ENCODE assay signal across 8 cellular contexts in the genomic region with DNA sequence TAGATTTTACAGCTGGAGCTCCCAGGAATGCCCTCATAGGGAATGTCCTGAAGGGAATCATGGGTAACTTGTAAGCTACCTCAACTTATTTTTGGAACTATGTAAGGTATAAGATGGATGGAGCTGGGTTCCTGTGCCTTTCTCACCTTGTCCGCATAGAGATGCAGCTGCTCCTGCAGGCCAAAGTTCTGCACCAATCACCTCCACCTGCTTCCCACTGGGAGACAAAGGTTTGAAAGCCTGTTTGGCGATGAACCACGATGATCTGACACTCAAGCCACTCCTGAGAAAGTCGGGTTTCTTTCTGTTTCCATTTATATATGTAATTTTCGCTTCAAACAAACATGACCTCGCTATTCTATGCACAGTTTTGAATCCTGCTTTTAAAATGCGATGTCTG. TPM values are rescaled to one million over a fixed set of nuclear protein-coding genes. Genes with fewer than 3 reads are reported as not detected.
DNase-seq lines count a peak whose midpoint lies in the region; ATAC-seq, FAIRE-seq and TF ChIP-seq lines count a peak whose summit lies in the region.

No MANE protein-coding gene starts in this region.

- intact Hi-C loops in GM12878 (cut with micrococcal nuclease; ENCODE audit: unreplicated experiment), result no loop called here

- no peaks in the 10 kb centered on the region for H4K20me1 ChIP-seq in GM12878 (ENCODE audit: control insufficient read depth, insufficient read depth)

- H3K27me3 ChIP-seq in MG63, result no peaks in the 10 kb centered on the region
- no peaks in the 10 kb centered on the region for H3K27me3 ChIP-seq in GM12878 (replicated peaks in 1 of 2; ENCODE audit: control insufficient read depth in 2 of 2, insufficient read depth in 2 of 2, low read length in 1 of 2)

- in situ Hi-C loops in GM12878 (cut with MboI), result no loop called here

- CTCF ChIA-PET in GM12878 (lab: Yijun Ruan, JAX), result interaction anchor here (0.9 to 6.4 kb wide), 9 partner anchors 14 to 120 kb away, joined by 3 to 60 read pairs (median 11); no protein-coding TSS in a partner anchor

- no peak for TF ChIP-seq RAD21 in GM12878 (IDR thresholded peaks at IDR 0.05; ENCODE audit: insufficient read depth, low read depth, low read length)

- no peaks in the 10 kb centered on the region for H3K9me3 ChIP-seq in MG63
- no peaks in the 10 kb centered on the region for H3K9me3 ChIP-seq in GM12878 (replicated peaks; ENCODE audit: control insufficient read depth, insufficient read depth, low read length)

- H3K36me3 ChIP-seq in MG63, result peaks cover under 1% of the 10 kb centered on the region; the same call in 1 of the 2 replicates
- peaks cover 0 to 4% of the 10 kb centered on the region in 2 experiments; a peak in 2 of 4 replicates for H3K36me3 ChIP-seq in GM12878 (ENCODE audit: control insufficient read depth in 2 of 2, insufficient read depth in 2 of 2, low read length in 1 of 2)

- H3K9ac ChIP-seq in GM12878 (ENCODE audit: control insufficient read depth, insufficient read depth, low read length), result peak overlapping the region; percentile 45; the same call in 1 of the 2 replicates

- POLR2A ChIA-PET in GM12878 (lab: Charles Lee), result interaction anchor here (0.5 to 1.7 kb wide), 7 partner anchors 9 to 127 kb away, joined by 3 to 6 read pairs (median 3); no protein-coding TSS in a partner anchor

- TF ChIP-seq CTCF in GM12878 (IDR thresholded peaks at IDR 0.05 in 2 of 3, conservative IDR thresholded peaks at IDR 0.05 in 1 of 3; ENCODE audit: control insufficient read depth in 2 of 3, extremely low read depth in 1 of 3, insufficient read depth in 1 of 3, low read depth in 3 of 3, low read length in 3 of 3), result no peak
- no peak for TF ChIP-seq CTCF in omental fat pad (IDR thresholded peaks at IDR 0.05)

- WGBS in GM12878 (ENCODE audit: insufficient coverage, insufficient replicate concordance, low lambda C conversion rate, missing lambda C conversion rate), result 9% methylated on average over 7 of the region's 7 CpGs

- ATAC-seq in GM12878 (peak; percentile 4; the same call in 2 of the 3 replicates), memory B cell (ENCODE audit: low read depth) (no peak), omental fat pad (ENCODE audit: low FRiP score) (no peak), GM18909 (IDR thresholded peaks at IDR 0.05; ENCODE audit: poor library complexity, unreplicated experiment) (no peak), HG03025 (IDR thresholded peaks at IDR 0.05; ENCODE audit: low FRiP score, unreplicated experiment) (no peak)

- peaks cover 33% of the 10 kb centered on the region for H3K4me1 ChIP-seq in GM12878 (ENCODE audit: control insufficient read depth, insufficient read depth, low read length)

- H3K27ac Mint-ChIP-seq in memory B cell, result peak overlapping the region; percentile 90

- no peaks in the 10 kb centered on the region for H3K9me3 Mint-ChIP-seq in memory B cell

- no peak for TF ChIP-seq POLR2A in GM12878 (IDR thresholded peaks at IDR 0.05; ENCODE audit: low read depth, low read length)

- H3K4me2 ChIP-seq in GM12878 (ENCODE audit: control insufficient read depth, insufficient read depth), result peak overlapping the region; percentile 94

- peak overlapping the region; percentile 42 for H3K4me3 ChIP-seq in MG63
- H3K4me3 ChIP-seq in GM12878, result peak overlapping the region; percentile 79

- SMC1A ChIA-PET in GM12878 (lab: Charles Lee; ENCODE audit: uncharacterized antibody, unreplicated experiment), result interaction anchor here (0.6 to 6.2 kb wide), 12 partner anchors 9 to 167 kb away, joined by 3 to 95 read pairs (median 3); no protein-coding TSS in a partner anchor

- FAIRE-seq in GM19239 (lab: Jason Lieb, UNC), result peak; percentile 49
- FAIRE-seq in GM12878 (lab: Jason Lieb, UNC), result no peak

- TSS peak; percentile 33 for BruUV-seq in GM12878 (replicated peaks; lab: Mats Ljungman, UMichigan)

- peaks cover 31% of the 10 kb centered on the region for H3K4me1 Mint-ChIP-seq in memory B cell

- no peaks in the 10 kb centered on the region for H3K27me3 Mint-ChIP-seq in memory B cell

- DNase-seq in GM19239 (ENCODE audit: insufficient read length, low spot score) (peak; percentile 18), MG63 (no peak), GM12878 (ENCODE audit: low read depth, low spot score) (no peak), memory B cell (ENCODE audit: low spot score in 2 of 2) (no peak), NCI-H1436 (lab: John Stamatoyannopoulos, UW) (no peak), omental fat pad (ENCODE audit: low spot score) (no peak)

- peaks cover 3% of the 10 kb centered on the region for H3K36me3 Mint-ChIP-seq in memory B cell

- H2AFZ ChIP-seq in GM12878 (ENCODE audit: control insufficient read depth, low read depth, low read length), result peak overlapping the region; percentile 73

- H3K27ac ChIP-seq in GM12878 (ENCODE audit: control insufficient read depth, insufficient read depth), result peak overlapping the region; percentile 29; the same call in 1 of the 2 replicates

- TF ChIP-seq EP300 in GM12878 (IDR thresholded peaks at IDR 0.05; ENCODE audit: borderline replicate concordance in 1 of 2, control insufficient read depth in 1 of 2, low read depth in 2 of 2, low read length in 2 of 2), result no peak

- no peaks in the 10 kb centered on the region for H3K79me2 ChIP-seq in GM12878 (ENCODE audit: control insufficient read depth, insufficient read depth, low read length)

- H3K4me3 Mint-ChIP-seq in memory B cell, result peak overlapping the region; percentile 90

- RAD21 ChIA-PET in GM12878 (lab: Charles Lee; ENCODE audit: unreplicated experiment), result interaction anchor here (0.8 to 2.4 kb wide), 6 partner anchors 9 to 90 kb away, joined by 3 to 11 read pairs (median 4); no protein-coding TSS in a partner anchor

TF ChIP-seq in GM12878, 131 proteins besides CTCF, POLR2A, EP300 and RAD21 (continues in another document):
- no peak for TF ChIP-seq BACH1 (IDR thresholded peaks at IDR 0.05; ENCODE audit: borderline replicate concordance)

RNA-seq across cellular contexts. Expression of gene AKAP5, which starts 0.6 kb away (rescaled TPM):
- 0.10 TPM in 1 of 2 replicates, not detected in the other for total RNA-seq in MG63 (2014; rRNA removed; shearing (Covaris generic); ENCODE audit: low replicate concordance)
- 4.3 and 4.8 TPM in 2 replicates for total RNA-seq in GM12878 (2013; cell fraction: nucleolus; rRNA removed)
- 3.8 and 4.4 TPM in 2 replicates for total RNA-seq in GM12878 (2014; rRNA removed)
- total RNA-seq in GM12878 (2014; rRNA removed; fragmentation: Illumina TruSeq; extraction: Trizol), result 5.1 TPM in 2 replicates
- 3.7 and 4.0 TPM in 2 replicates for total RNA-seq in GM12878 (2021)
- polyA plus RNA-seq in GM12878 (2011; ENCODE audit: low read depth), result 1.1 TPM
- polyA plus RNA-seq in GM12878 (2011; rRNA removed), result 1.6 and 3.1 TPM in 2 replicates
- polyA plus RNA-seq in GM12878 (2011; cell fraction: cytosol; rRNA removed), result 0.69 TPM in 2 replicates
- polyA plus RNA-seq in GM12878 (2011; cell fraction: nucleus; rRNA removed), result 0.98 and 0.99 TPM in 2 replicates
- polyA plus RNA-seq in GM12878 (2012), result 1.4 and 1.5 TPM in 2 replicates
- 3.4 and 3.9 TPM in 2 replicates for polyA plus RNA-seq in GM12878 (2014; fragmentation: Illumina TruSeq; extraction: Trizol)
- polyA plus RNA-seq in GM12878 (2014; fragmentation: Nextera tagmentation; extraction: Ambion mirVana), result 1 to 10 TPM in 1 of 2 experiments, under 1 TPM in 1; 0.45 to 1.5 TPM
- polyA plus RNA-seq in GM12878 (2014; rRNA removed), result 1.7 and 1.8 TPM in 2 replicates
- under 1 TPM; 0.55 to 0.90 TPM for polyA plus RNA-seq in GM12878 (2016; fragmentation: Nextera tagmentation; extraction: Ambion mirVana)
- polyA minus RNA-seq in GM12878 (2011; rRNA and poly(A)+ RNA removed), result 1.6 and 2.3 TPM in 2 replicates
- 0.80 and 1.4 TPM in 2 replicates for polyA minus RNA-seq in GM12878 (2011; cell fraction: cytosol; rRNA and poly(A)+ RNA removed)
- 2.3 and 3.2 TPM in 2 replicates for polyA minus RNA-seq in GM12878 (2011; cell fraction: nucleus; rRNA and poly(A)+ RNA removed)
- total RNA-seq in omental fat pad, result 1 to 10 TPM in 1 of 4 donors, under 1 TPM in 3; 0.47 to 1.4 (median 0.66) TPM

RNA-seq across cellular contexts. Expression of gene ZBTB25, which starts 38.9 kb away (rescaled TPM):
- total RNA-seq in MG63 (2014; rRNA removed; shearing (Covaris generic); ENCODE audit: low replicate concordance), result 0.57 and 1.6 TPM in 2 replicates
- 108 and 113 TPM in 2 replicates for total RNA-seq in GM12878 (2013; cell fraction: nucleolus; rRNA removed)
- total RNA-seq in GM12878 (2014; rRNA removed) (8.8 and 11.2 TPM in 2 replicates), GM12878 (2014; rRNA removed; fragmentation: Illumina TruSeq; extraction: Trizol) (9.6 and 10.0 TPM in 2 replicates), GM12878 (2021) (10.9 and 12.5 TPM in 2 replicates), omental fat pad (10 to 100 TPM in 1 of 4 donors, 1 to 10 TPM in 3; 5.5 to 12.3 (median 8.6) TPM)
- polyA plus RNA-seq in GM12878 (2011; ENCODE audit: low read depth), result 10.1 TPM
- polyA plus RNA-seq in GM12878 (2011; rRNA removed) (33.9 and 34.0 TPM in 2 replicates), GM12878 (2014; fragmentation: Illumina TruSeq; extraction: Trizol) (9.8 and 10.7 TPM in 2 replicates), GM12878 (2014; fragmentation: Nextera tagmentation; extraction: Ambion mirVana) (1 to 10 TPM; 4.1 to 5.6 TPM), GM12878 (2014; rRNA removed) (7.0 and 7.8 TPM in 2 replicates), GM12878 (2016; fragmentation: Nextera tagmentation; extraction: Ambion mirVana) (10 to 100 TPM; 11.2 to 13.9 TPM)
- 19.6 and 27.1 TPM in 2 replicates for polyA plus RNA-seq in GM12878 (2011; cell fraction: cytosol; rRNA removed)
- polyA plus RNA-seq in GM12878 (2011; cell fraction: nucleus; rRNA removed), result 23.6 and 39.4 TPM in 2 replicates
- polyA plus RNA-seq in GM12878 (2012), result 13.1 and 19.6 TPM in 2 replicates
- polyA minus RNA-seq in GM12878 (2011; rRNA and poly(A)+ RNA removed), result 41.5 and 49.3 TPM in 2 replicates
- 16.2 and 16.7 TPM in 2 replicates for polyA minus RNA-seq in GM12878 (2011; cell fraction: cytosol; rRNA and poly(A)+ RNA removed)
- 29.1 and 33.5 TPM in 2 replicates for polyA minus RNA-seq in GM12878 (2011; cell fraction: nucleus; rRNA and poly(A)+ RNA removed)

RNA-seq across cellular contexts. Expression of gene ZBTB1, which starts 39.9 kb away (rescaled TPM):
- 16.8 and 28.1 TPM in 2 replicates for total RNA-seq in MG63 (2014; rRNA removed; shearing (Covaris generic); ENCODE audit: low replicate concordance)
- 147 and 173 TPM in 2 replicates for total RNA-seq in GM12878 (2013; cell fraction: nucleolus; rRNA removed)
- total RNA-seq in GM12878 (2014; rRNA removed) (29.1 and 34.2 TPM in 2 replicates), GM12878 (2014; rRNA removed; fragmentation: Illumina TruSeq; extraction: Trizol) (53.8 and 53.9 TPM in 2 replicates), GM12878 (2021) (49.1 and 49.3 TPM in 2 replicates), omental fat pad (10 to 100 TPM; 35.9 to 54.2 (median 43.7) TPM)
- 32.0 TPM for polyA plus RNA-seq in GM12878 (2011; ENCODE audit: low read depth)
- polyA plus RNA-seq in GM12878 (2011; rRNA removed) (127 and 195 TPM in 2 replicates), GM12878 (2014; fragmentation: Illumina TruSeq; extraction: Trizol) (58.9 and 83.2 TPM in 2 replicates), GM12878 (2014; fragmentation: Nextera tagmentation; extraction: Ambion mirVana) (10 to 100 TPM; 12.3 to 18.0 TPM), GM12878 (2014; rRNA removed) (35.5 and 42.6 TPM in 2 replicates), GM12878 (2016; fragmentation: Nextera tagmentation; extraction: Ambion mirVana) (10 to 100 TPM; 36.2 to 37.5 TPM)
- 47.0 and 69.2 TPM in 2 replicates for polyA plus RNA-seq in GM12878 (2011; cell fraction: cytosol; rRNA removed)
- polyA plus RNA-seq in GM12878 (2011; cell fraction: nucleus; rRNA removed), result 97.0 and 105 TPM in 2 replicates
- 47.7 and 64.3 TPM in 2 replicates for polyA plus RNA-seq in GM12878 (2012)
- 78.9 and 97.3 TPM in 2 replicates for polyA minus RNA-seq in GM12878 (2011; rRNA and poly(A)+ RNA removed)
- polyA minus RNA-seq in GM12878 (2011; cell fraction: cytosol; rRNA and poly(A)+ RNA removed), result 29.5 and 39.5 TPM in 2 replicates
- polyA minus RNA-seq in GM12878 (2011; cell fraction: nucleus; rRNA and poly(A)+ RNA removed), result 23.2 and 32.1 TPM in 2 replicates
